In the genomic region with DNA sequence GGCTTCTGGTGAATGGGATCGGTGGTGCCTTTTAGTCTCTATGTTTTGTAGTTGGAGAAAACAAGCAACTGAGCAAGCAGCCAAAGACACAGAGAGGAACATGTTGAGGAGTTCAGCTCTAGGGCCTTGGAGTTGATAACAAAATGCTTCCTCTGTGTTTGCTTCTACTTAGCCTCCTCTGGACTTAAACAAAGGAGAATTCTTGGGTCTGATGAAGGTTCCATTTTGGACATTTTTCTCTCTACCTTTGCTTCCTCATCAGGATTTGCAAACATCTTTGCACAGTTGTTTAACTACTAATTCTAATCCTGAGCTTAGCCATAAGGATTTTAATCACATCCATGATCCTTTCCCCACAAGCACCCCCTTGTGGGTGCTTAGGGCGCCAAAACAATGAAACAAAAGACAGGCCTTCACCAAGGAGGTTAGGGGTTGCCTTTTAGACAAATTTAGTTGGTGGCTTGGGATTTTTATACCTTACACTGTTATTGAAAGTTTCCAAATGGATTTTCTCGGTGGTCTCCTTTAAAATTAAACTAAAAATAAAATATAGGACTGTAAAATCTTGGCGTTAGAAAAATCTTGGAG, we compare ENCODE assay signal across 13 cellular contexts.
A peak's percentile ranks its signal among the peaks of the same experiment; 100 is the strongest.
DNase-seq lines count a peak whose midpoint lies in the region; ATAC-seq and TF ChIP-seq lines count a peak whose summit lies in the region.
"Had no signal": no experiment of that assay in that cellular context is flagged by ENCODE, and none has a peak within 500 bp of the region (broad histone marks: within the 10 kb centered on the region; RNA-seq: fewer than 3 reads in every experiment).

No MANE protein-coding gene starts in this region.

- no peak overlapping the region for H2AFZ ChIP-seq in GM23248

- H3K4me2 ChIP-seq in GM23248 (ENCODE audit: unreplicated experiment) = no peak overlapping the region

- peak; percentile 34 for TF ChIP-seq CTCF in AG10803 (conservative IDR thresholded peaks at IDR 0.05; ENCODE audit: low read length)

- DNase-seq in AG10803 (ENCODE audit: low read depth) = no peak
- peak; percentile 5 for DNase-seq in GM23248
- peak; percentile 12 for DNase-seq in SK-MEL-5 (ENCODE audit: low read depth, low spot score)
- peak; percentile 48 for DNase-seq in globus pallidus (ENCODE audit: low spot score)
- no peak for DNase-seq in COLO668 (lab: John Stamatoyannopoulos, UW; ENCODE audit: unreplicated experiment)
- DNase-seq in NCI-H2081 (lab: John Stamatoyannopoulos, UW) = no peak
- DNase-seq: activated T-cell treated with anti-CD3 and anti-CD28 coated beads, Interleukin-2, amount 50 U/mL, for 24 hours; anterior cingulate cortex; NCI-H146 had no signal

- no peaks in the 10 kb centered on the region for H3F3A ChIP-seq in GM23248 (ENCODE audit: insufficient read depth)

- no peaks in the 10 kb centered on the region for H3K36me3 ChIP-seq in GM23248 (ENCODE audit: low read depth)
- H3K36me3 ChIP-seq: vagina had no signal

- no peaks in the 10 kb centered on the region for H3K4me1 ChIP-seq in GM23248 (ENCODE audit: insufficient read depth)
- H3K4me1 ChIP-seq: vagina had no signal

- no peaks in the 10 kb centered on the region for H3K9me2 ChIP-seq in GM23248 (ENCODE audit: insufficient read depth)

- no peak overlapping the region for H3K27ac ChIP-seq in GM23248
- H3K27ac ChIP-seq: skin epidermis, vagina had no signal

- no peaks in the 10 kb centered on the region for H4K20me1 ChIP-seq in GM23248 (ENCODE audit: insufficient read depth)

- ATAC-seq in GM18909 (IDR thresholded peaks at IDR 0.05; ENCODE audit: poor library complexity, unreplicated experiment) = no peak
- ATAC-seq in GM18517 (IDR thresholded peaks at IDR 0.05; ENCODE audit: unreplicated experiment) = no peak

- H3K4me3 ChIP-seq in AG10803 (ENCODE audit: low read length) = no peak overlapping the region
- H3K4me3 ChIP-seq in GM23248 = no peak overlapping the region
- H3K4me3 ChIP-seq: skin epidermis, vagina had no signal

- no peaks in the 10 kb centered on the region for H3K9me3 ChIP-seq in GM23248 (ENCODE audit: low read depth)
- H3K9me3 ChIP-seq: vagina had no signal

- WGBS in GM23248 (ENCODE audit: low coverage in 1 of 2, low lambda C conversion rate in 2 of 2, missing lambda C conversion rate in 2 of 2), 2 experiments = 48 to 50% methylated on average over 4 of the region's 4 CpGs

- 0 out of 2 replicates have a peak, but pooled peaks cover 7% of the 10 kb centered on the region for H3K27me3 ChIP-seq in GM23248 (replicated peaks; ENCODE audit: insufficient read depth)
- H3K27me3 ChIP-seq: vagina had no signal

- in situ Hi-C loops in GM23248 (cut with MboI) = no loop called here
- in situ Hi-C loops in SK-MEL-5 (cut with HindIII; ENCODE audit: low pct_unique_long_range_greater_than_20kb, low sequenced_read_pairs) = no loop called here

- no peak overlapping the region for H3K9ac ChIP-seq in GM23248

- no peaks in the 10 kb centered on the region for H3K79me2 ChIP-seq in GM23248 (ENCODE audit: insufficient read depth)

Comparison
In these comparisons a context has a peak if more than half of its experiments do, and no peak if none do; other contexts are left out.
1. DNase-seq: peak in GM23248 (single experiment), SK-MEL-5 (single experiment) and globus pallidus (single experiment); none in AG10803 (single experiment), COLO668 (single experiment) and NCI-H2081 (0 of 2).